14 cellular contexts compared by ENCODE assay signal in the genomic region with DNA sequence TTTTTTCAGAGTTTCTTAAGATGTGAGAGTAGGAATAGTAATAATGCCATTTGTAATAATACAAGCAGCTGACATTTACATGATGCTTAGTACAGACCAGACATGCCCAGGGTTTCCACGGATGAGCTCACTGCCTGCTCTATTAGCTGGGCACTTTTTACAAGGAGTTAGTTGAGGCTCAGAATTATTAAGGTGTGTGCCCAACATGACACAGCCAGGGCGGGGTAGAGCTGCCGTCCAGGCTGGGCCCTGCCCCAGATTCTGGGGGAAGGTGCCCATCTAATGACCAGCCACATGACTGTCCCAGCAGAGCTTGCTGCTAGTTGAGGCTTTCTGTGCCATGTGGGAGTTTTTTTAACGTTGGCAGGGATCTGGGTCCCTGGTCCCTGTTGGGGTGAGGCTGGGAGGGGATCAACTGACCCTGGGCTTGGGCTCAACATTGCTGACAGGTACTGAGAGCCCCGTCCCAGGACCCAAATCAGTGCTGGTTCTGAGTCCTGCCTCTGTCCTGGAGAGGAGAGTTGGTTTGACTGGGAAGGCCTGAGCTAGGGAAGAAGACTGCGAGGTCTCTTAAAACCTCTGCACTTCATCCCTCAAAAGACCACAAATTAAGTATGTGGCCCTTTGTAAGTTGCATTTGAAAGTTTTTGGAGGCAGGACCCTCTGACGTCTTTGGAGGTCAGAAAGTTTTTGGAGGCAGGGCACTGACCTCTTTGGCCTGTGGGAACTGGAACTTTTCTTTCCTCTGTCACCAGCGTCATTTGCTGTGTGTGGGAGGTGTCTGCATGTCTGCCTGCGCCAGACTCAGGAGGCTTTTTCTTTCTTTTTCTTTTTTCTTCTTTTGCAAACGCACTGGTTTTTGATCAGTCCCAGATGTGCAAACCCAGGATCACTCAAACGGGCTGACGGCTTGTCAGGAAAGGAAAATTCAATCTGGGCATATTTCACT. TPM values are rescaled to one million over a fixed set of nuclear protein-coding genes. Genes with fewer than 3 reads are reported as not detected.
DNase-seq lines count a peak whose midpoint lies in the region; ATAC-seq and TF ChIP-seq lines count a peak whose summit lies in the region.
"Had no signal": no experiment of that assay in that cellular context is flagged by ENCODE, and none has a peak within 500 bp of the region (broad histone marks: within the 10 kb centered on the region; RNA-seq: fewer than 3 reads in every experiment).

No MANE protein-coding gene starts in this region.

- no peak for ATAC-seq in gastroesophageal sphincter
- ATAC-seq in HG03354 (IDR thresholded peaks at IDR 0.05; ENCODE audit: poor library complexity, severe bottlenecking, unreplicated experiment), result no peak

- no peak overlapping the region for H3K27ac Mint-ChIP-seq in MCF 10A (ENCODE audit: low read depth, unreplicated experiment)
- H3K27ac Mint-ChIP-seq in CD8-positive, alpha-beta memory T cell, result no peak overlapping the region
- H3K27ac Mint-ChIP-seq: activated CD4-positive, alpha-beta memory T cell treated with anti-CD3 and anti-CD28 coated beads, Interleukin-2, amount 10 ng/mL, durations not matched to agents 7 days and 5 days; dendritic cell treated with granulocyte-macrophage colony-stimulating factor and Interleukin-4, amounts not matched to agents 40 ng/mL and 50 ng/mL, for 4 days had no signal

- intact Hi-C loops in breast epithelium (cut with DNase I; ENCODE audit: low total_unique reads) (no loop called here), MCF 10A (cut with micrococcal nuclease) (no loop called here), prostate gland (cut with DNase I) (loop anchor here (5.0 to 10.0 kb wide), 2 partner anchors 90 to 517 kb away; no protein-coding TSS in a partner anchor), vagina (cut with DNase I) (no loop called here)

- DNase-seq in breast epithelium (ENCODE audit: low spot score in 2 of 2), result no peak
- DNase-seq in MCF 10A (ENCODE audit: unreplicated experiment), result no peak
- no peak for DNase-seq in prostate gland (ENCODE audit: low spot score)
- DNase-seq in vagina (ENCODE audit: extremely low spot score in 2 of 2), result no peak
- no peak for DNase-seq in CD8-positive, alpha-beta memory T cell
- no peak for DNase-seq in RKO (ENCODE audit: low spot score)
- DNase-seq: 8988T; activated CD4-positive, alpha-beta memory T cell treated with anti-CD3 and anti-CD28 coated beads, Interleukin-2, amount 10 ng/mL, durations not matched to agents 7 days and 5 days; activated naive CD4-positive, alpha-beta T cell; NCI-H2081 treated with DMSO at 0.1 percent for 48 hours had no signal

- H3K27ac ChIP-seq in breast epithelium (peak overlapping the region; percentile 76 to 88), gastroesophageal sphincter (peak overlapping the region; percentile 79 to 97 (median 94)), prostate gland (peak overlapping the region; percentile 85), vagina (peak overlapping the region; percentile 95)
- H3K27ac ChIP-seq in CD8-positive, alpha-beta memory T cell (ENCODE audit: low read depth, low read length), result no peak overlapping the region

- TF ChIP-seq CTCF in breast epithelium (IDR thresholded peaks at IDR 0.05) (no peak), MCF 10A (IDR thresholded peaks at IDR 0.05; ENCODE audit: unreplicated experiment) (no peak), gastroesophageal sphincter (IDR thresholded peaks at IDR 0.05) (no peak), prostate gland (IDR thresholded peaks at IDR 0.05) (no peak), vagina (IDR thresholded peaks at IDR 0.05) (no peak)

- H3K36me3 ChIP-seq in breast epithelium (no peaks in the 10 kb centered on the region), gastroesophageal sphincter (no peaks in the 10 kb centered on the region), prostate gland (no peaks in the 10 kb centered on the region), vagina (no peaks in the 10 kb centered on the region)
- no peaks in the 10 kb centered on the region for H3K36me3 ChIP-seq in CD8-positive, alpha-beta memory T cell (ENCODE audit: insufficient read depth, low read length)
- H3K36me3 ChIP-seq: HAP-1 had no signal

- H3K4me1 Mint-ChIP-seq in MCF 10A (ENCODE audit: insufficient read depth, unreplicated experiment), result peaks cover 6% of the 10 kb centered on the region
- H3K4me1 Mint-ChIP-seq in CD8-positive, alpha-beta memory T cell, result peaks cover 9 to 10% (median 9%) of the 10 kb centered on the region in 3 donors

- WGBS in gastroesophageal sphincter (ENCODE audit: low coverage in 1 of 2), 2 donors, result 21 to 60% methylated on average over 6 to 10 of the region's 12 CpGs
- WGBS in prostate gland, result 55% methylated on average over 12 of the region's 12 CpGs

- CTCF ChIA-PET in MCF 10A (lab: Yijun Ruan, JAX), result interaction anchor here (0.6 kb wide), 1 partner anchor 104 kb away, joined by 3 read pairs; no protein-coding TSS in a partner anchor
- CTCF ChIA-PET in CD8-positive, alpha-beta memory T cell (lab: Charles Lee), result no interaction called here

- H3K36me3 Mint-ChIP-seq in MCF 10A (ENCODE audit: insufficient read depth, unreplicated experiment), result no peaks in the 10 kb centered on the region
- H3K36me3 Mint-ChIP-seq in CD8-positive, alpha-beta memory T cell, result no peaks in the 10 kb centered on the region

- H3K27me3 Mint-ChIP-seq in MCF 10A (ENCODE audit: insufficient read depth, unreplicated experiment), result peaks cover 28% of the 10 kb centered on the region
- peaks cover 17 to 63% of the 10 kb centered on the region in 2 donors for H3K27me3 Mint-ChIP-seq in CD8-positive, alpha-beta memory T cell

- H3K4me3 Mint-ChIP-seq in MCF 10A (ENCODE audit: unreplicated experiment), result no peak overlapping the region
- H3K4me3 Mint-ChIP-seq in CD8-positive, alpha-beta memory T cell, result peak overlapping the region in 1 of 7 donors; percentile 36
- H3K4me3 Mint-ChIP-seq: activated CD4-positive, alpha-beta memory T cell treated with anti-CD3 and anti-CD28 coated beads, Interleukin-2, amount 10 ng/mL, durations not matched to agents 7 days and 5 days; dendritic cell treated with granulocyte-macrophage colony-stimulating factor and Interleukin-4, amounts not matched to agents 40 ng/mL and 50 ng/mL, for 4 days had no signal

- H3K27me3 ChIP-seq in breast epithelium (no peaks in the 10 kb centered on the region), gastroesophageal sphincter (no peaks in the 10 kb centered on the region), prostate gland (replicated peaks; ENCODE audit: insufficient read depth) (no peaks in the 10 kb centered on the region), vagina (no peaks in the 10 kb centered on the region)
- peaks cover 4% of the 10 kb centered on the region for H3K27me3 ChIP-seq in CD8-positive, alpha-beta memory T cell (ENCODE audit: insufficient read depth, low read length, poor library complexity, severe bottlenecking)

- H3K4me1 ChIP-seq in breast epithelium, result peaks cover 0 to 5% of the 10 kb centered on the region in 2 donors
- peaks cover 0 to 78% (median 37%) of the 10 kb centered on the region in 3 donors for H3K4me1 ChIP-seq in gastroesophageal sphincter
- peaks cover 6% of the 10 kb centered on the region for H3K4me1 ChIP-seq in prostate gland (replicated peaks)
- H3K4me1 ChIP-seq in vagina, result peaks cover 38% of the 10 kb centered on the region
- peaks cover 16% of the 10 kb centered on the region for H3K4me1 ChIP-seq in CD8-positive, alpha-beta memory T cell (ENCODE audit: insufficient read depth, low read length)

- TF ChIP-seq POLR2A in breast epithelium (IDR thresholded peaks at IDR 0.05) (peak; percentile 12), gastroesophageal sphincter (IDR thresholded peaks at IDR 0.05) (peak; percentile 37 to 40), prostate gland (IDR thresholded peaks at IDR 0.05) (no peak), vagina (IDR thresholded peaks at IDR 0.05) (no peak)

- H3K9me3 ChIP-seq in breast epithelium (no peaks in the 10 kb centered on the region), gastroesophageal sphincter (no peaks in the 10 kb centered on the region), prostate gland (no peaks in the 10 kb centered on the region), vagina (no peaks in the 10 kb centered on the region)
- H3K9me3 ChIP-seq in CD8-positive, alpha-beta memory T cell (ENCODE audit: low read length), result no peaks in the 10 kb centered on the region
- H3K9me3 ChIP-seq: HAP-1 had no signal

- no peak for TF ChIP-seq EP300 in gastroesophageal sphincter (IDR thresholded peaks at IDR 0.05)

- no peaks in the 10 kb centered on the region for H3K9me3 Mint-ChIP-seq in MCF 10A (ENCODE audit: unreplicated experiment)
- H3K9me3 Mint-ChIP-seq in CD8-positive, alpha-beta memory T cell, result peaks cover 0 to 2% (median 0%) of the 10 kb centered on the region in 5 donors
- H3K9me3 Mint-ChIP-seq: activated CD4-positive, alpha-beta memory T cell treated with anti-CD3 and anti-CD28 coated beads, Interleukin-2, amount 10 ng/mL, durations not matched to agents 7 days and 5 days; dendritic cell treated with granulocyte-macrophage colony-stimulating factor and Interleukin-4, amounts not matched to agents 40 ng/mL and 50 ng/mL, for 4 days had no signal

- POLR2A ChIA-PET in MCF 10A (lab: Yijun Ruan, JAX), result no interaction called here
- POLR2A ChIA-PET in CD8-positive, alpha-beta memory T cell (lab: Charles Lee), result no interaction called here

- no TSS peak for BruUV-seq in MCF 10A (replicated peaks; lab: Mats Ljungman, UMichigan)

- H3K4me3 ChIP-seq in breast epithelium (peak overlapping the region; percentile 57 to 83 (median 74)), gastroesophageal sphincter (peak overlapping the region; percentile 86 to 92), prostate gland (peak overlapping the region; percentile 48 to 49), vagina (peak overlapping the region; percentile 60 to 79)
- no peak overlapping the region for H3K4me3 ChIP-seq in CD8-positive, alpha-beta memory T cell (ENCODE audit: low read length)
- H3K4me3 ChIP-seq: HAP-1 had no signal

RNA-seq across cellular contexts. Expression of gene CRISPLD2, which starts 2.2 kb away (rescaled TPM):
- total RNA-seq in breast epithelium (100 to 1,000 TPM in 2 of 3 donors, 10 to 100 TPM in 1; 94.7 to 386 (median 216) TPM), MCF 10A (2022) (0.28 TPM in 1 of 2 replicates, not detected in the other), gastroesophageal sphincter (100 to 1,000 TPM; 174 to 411 (median 219) TPM), prostate gland (100 to 1,000 TPM; 186 to 226 TPM), vagina (320 TPM)
- under 1 TPM in 1 of 2 experiments, not detected in 1; 0.04 TPM for total RNA-seq in CD8-positive, alpha-beta memory T cell
- 0.05 TPM for polyA plus RNA-seq in CD8-positive, alpha-beta memory T cell

Comparison
In these comparisons a context has a peak if more than half of its experiments do, and no peak if none do; other contexts are left out.
1. RNA of gene CRISPLD2, which starts 2.2 kb away (total RNA-seq): 320 TPM in vagina (single experiment), 174 to 411 TPM in gastroesophageal sphincter, 186 to 226 TPM in prostate gland and 94.7 to 386 TPM in breast epithelium; 0.28 TPM in MCF 10A and 0.04 TPM in CD8-positive, alpha-beta memory T cell; every median in the first group is over 10 times any median in the second.
2. POLR2A ChIP-seq: peak in breast epithelium (single experiment) and gastroesophageal sphincter (2 of 2); none in prostate gland (single experiment) and vagina (0 of 2).